In the genomic region with DNA sequence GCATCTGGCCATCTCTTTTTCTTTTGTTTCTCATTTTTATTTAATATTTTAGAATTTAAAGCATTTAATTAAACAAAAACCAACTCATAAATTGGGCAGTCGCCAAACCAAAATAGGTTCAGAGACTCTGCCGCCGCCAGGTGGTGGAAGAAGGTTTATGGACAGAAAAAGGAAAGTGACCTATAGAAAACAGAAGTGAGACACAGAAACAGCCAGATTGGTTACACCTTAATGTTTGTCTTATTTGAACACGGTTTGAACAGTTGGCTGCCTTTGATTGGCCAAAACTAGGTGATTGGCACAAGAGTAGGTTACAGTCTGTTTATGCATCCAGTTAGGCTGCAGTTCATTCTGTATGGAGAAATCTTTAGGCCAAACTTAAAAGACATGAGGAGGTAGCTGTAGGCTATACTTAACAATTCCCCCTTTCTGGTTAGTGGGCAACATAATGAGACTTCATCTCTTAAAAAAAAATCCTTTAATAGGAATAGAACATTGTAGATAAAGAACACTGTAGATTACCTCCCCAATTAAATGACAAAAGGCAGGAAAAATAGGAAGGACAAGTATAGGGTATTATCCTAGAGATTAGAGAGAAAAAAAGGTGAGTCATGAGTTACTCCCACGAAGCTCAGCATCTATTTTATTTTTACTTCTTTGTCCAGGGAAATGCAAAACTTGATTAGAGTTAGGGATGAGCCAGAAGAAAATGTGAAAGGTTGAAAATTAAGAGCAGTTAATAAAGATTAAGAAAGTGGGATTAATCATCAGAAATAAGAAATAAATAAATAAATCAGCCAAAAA, we compare ENCODE assay signal across 1 cellular context.
TF ChIP-seq lines count a peak whose summit lies in the region.

No MANE protein-coding gene starts in this region.

TF ChIP-seq in K562, 482 proteins besides CTCF, POLR2A, EP300 and RAD21 (continued from another document and continues in another):
- TF ChIP-seq, protein P1, sequence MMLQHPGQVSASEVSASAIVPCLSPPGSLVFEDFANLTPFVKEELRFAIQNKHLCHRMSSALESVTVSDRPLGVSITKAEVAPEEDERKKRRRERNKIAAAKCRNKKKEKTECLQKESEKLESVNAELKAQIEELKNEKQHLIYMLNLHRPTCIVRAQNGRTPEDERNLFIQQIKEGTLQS (IDR thresholded peaks at IDR 0.05) = peak; percentile 27; the same call in 1 of the 2 replicates
- TF ChIP-seq, protein P1 (CRISPR knock-in tag; conservative IDR thresholded peaks at IDR 0.05) = no peak
- TF ChIP-seq PHF21A (IDR thresholded peaks at IDR 0.05; ENCODE audit: borderline replicate concordance, low read depth) (no peak), SREBF1 (IDR thresholded peaks at IDR 0.05; ENCODE audit: borderline replicate concordance, low read depth, low read length) (no peak), TAL1 (IDR thresholded peaks at IDR 0.05) (no peak), JUND (IDR thresholded peaks at IDR 0.05; ENCODE audit: borderline replicate concordance, low read depth, low read length) (peak; percentile 42; the same call in 1 of the 2 replicates), JUND (tag; IDR thresholded peaks at IDR 0.05; ENCODE audit: borderline replicate concordance, low read depth, low read length) (0 out of 3 replicates have a peak, but pooled peaks have one; percentile 35), POLR2H (tag; IDR thresholded peaks at IDR 0.05; ENCODE audit: low read depth) (no peak), SP2 (IDR thresholded peaks at IDR 0.05; ENCODE audit: extremely low read depth, low read depth, low read length, poor library complexity, severe bottlenecking) (no peak), ZNF263 (CRISPR knock-in tag; IDR thresholded peaks at IDR 0.05; ENCODE audit: borderline replicate concordance) (no peak), SMARCA4 (IDR thresholded peaks at IDR 0.05) (0 out of 2 replicates have a peak, but pooled peaks have one; percentile 29), NUFIP1 (IDR thresholded peaks at IDR 0.05; ENCODE audit: partially characterized antibody) (no peak), FOSL1 (tag; conservative IDR thresholded peaks at IDR 0.05) (peak; percentile 80), FOXM1 (IDR thresholded peaks at IDR 0.05; ENCODE audit: low read depth) (peak; percentile 91), FOXM1 (CRISPR knock-in tag; IDR thresholded peaks at IDR 0.05; ENCODE audit: low read depth) (no peak), NONO (IDR thresholded peaks at IDR 0.05; ENCODE audit: low read depth in 2 of 2, low read length in 1 of 2) (no peak), ZNF316 (IDR thresholded peaks at IDR 0.05) (peak; percentile 32; the same call in 1 of the 2 replicates), ARID1B (IDR thresholded peaks at IDR 0.05) (no peak), ZBTB2 (IDR thresholded peaks at IDR 0.05) (no peak), KDM1A (IDR thresholded peaks at IDR 0.05) (no peak), TAF1 (IDR thresholded peaks at IDR 0.05; ENCODE audit: control insufficient read depth, extremely low read depth, insufficient read depth, low read length, severe bottlenecking) (no peak), EP400 (IDR thresholded peaks at IDR 0.05) (no peak), SETDB1 (IDR thresholded peaks at IDR 0.05; ENCODE audit: low read length) (no peak), CHD4 (IDR thresholded peaks at IDR 0.05; ENCODE audit: insufficient read depth, insufficient replicate concordance, low read depth, low read length, poor library complexity, severe bottlenecking) (no peak), PKNOX1 (IDR thresholded peaks at IDR 0.05) (peak; percentile 89), HCFC1 (IDR thresholded peaks at IDR 0.05; ENCODE audit: low read depth, low read length) (no peak), E2F3 (CRISPR knock-in tag; IDR thresholded peaks at IDR 0.05) (no peak), GMEB1 (CRISPR knock-in tag; IDR thresholded peaks at IDR 0.05) (no peak), ZNF324 (CRISPR knock-in tag; IDR thresholded peaks at IDR 0.05) (no peak), RBBP5 (IDR thresholded peaks at IDR 0.05; ENCODE audit: borderline replicate concordance, insufficient read depth, low read length, poor library complexity, severe bottlenecking) (no peak), POLR3G (IDR thresholded peaks at IDR 0.05; ENCODE audit: extremely low read depth, insufficient read length, insufficient replicate concordance) (no peak), FOXJ3 (CRISPR knock-in tag; IDR thresholded peaks at IDR 0.05) (no peak), SOX6 (IDR thresholded peaks at IDR 0.05) (0 out of 2 replicates have a peak, but pooled peaks have one; percentile 31), SMC3 (conservative IDR thresholded peaks at IDR 0.05; ENCODE audit: insufficient read depth, low read depth, low read length) (no peak), GABPA (tag; conservative IDR thresholded peaks at IDR 0.05; ENCODE audit: low read depth) (no peak), MBD1 (CRISPR knock-in tag; IDR thresholded peaks at IDR 0.05) (no peak), BRD9 (IDR thresholded peaks at IDR 0.05; ENCODE audit: low read depth, partially characterized antibody) (no peak), SMARCE1 (IDR thresholded peaks at IDR 0.05) (no peak; the same call in 1 of the 2 replicates)
- TF ChIP-seq, protein P2, sequence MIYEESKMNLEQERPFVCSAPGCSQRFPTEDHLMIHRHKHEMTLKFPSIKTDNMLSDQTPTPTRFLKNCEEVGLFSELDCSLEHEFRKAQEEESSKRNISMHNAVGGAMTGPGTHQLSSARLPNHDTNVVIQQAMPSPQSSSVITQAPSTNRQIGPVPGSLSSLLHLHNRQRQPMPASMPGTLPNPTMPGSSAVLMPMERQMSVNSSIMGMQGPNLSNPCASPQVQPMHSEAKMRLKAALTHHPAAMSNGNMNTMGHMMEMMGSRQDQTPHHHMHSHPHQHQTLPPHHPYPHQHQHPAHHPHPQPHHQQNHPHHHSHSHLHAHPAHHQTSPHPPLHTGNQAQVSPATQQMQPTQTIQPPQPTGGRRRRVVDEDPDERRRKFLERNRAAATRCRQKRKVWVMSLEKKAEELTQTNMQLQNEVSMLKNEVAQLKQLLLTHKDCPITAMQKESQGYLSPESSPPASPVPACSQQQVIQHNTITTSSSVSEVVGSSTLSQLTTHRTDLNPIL (CRISPR knock-in tag; IDR thresholded peaks at IDR 0.05) = no peak
- TF ChIP-seq, protein P3, sequence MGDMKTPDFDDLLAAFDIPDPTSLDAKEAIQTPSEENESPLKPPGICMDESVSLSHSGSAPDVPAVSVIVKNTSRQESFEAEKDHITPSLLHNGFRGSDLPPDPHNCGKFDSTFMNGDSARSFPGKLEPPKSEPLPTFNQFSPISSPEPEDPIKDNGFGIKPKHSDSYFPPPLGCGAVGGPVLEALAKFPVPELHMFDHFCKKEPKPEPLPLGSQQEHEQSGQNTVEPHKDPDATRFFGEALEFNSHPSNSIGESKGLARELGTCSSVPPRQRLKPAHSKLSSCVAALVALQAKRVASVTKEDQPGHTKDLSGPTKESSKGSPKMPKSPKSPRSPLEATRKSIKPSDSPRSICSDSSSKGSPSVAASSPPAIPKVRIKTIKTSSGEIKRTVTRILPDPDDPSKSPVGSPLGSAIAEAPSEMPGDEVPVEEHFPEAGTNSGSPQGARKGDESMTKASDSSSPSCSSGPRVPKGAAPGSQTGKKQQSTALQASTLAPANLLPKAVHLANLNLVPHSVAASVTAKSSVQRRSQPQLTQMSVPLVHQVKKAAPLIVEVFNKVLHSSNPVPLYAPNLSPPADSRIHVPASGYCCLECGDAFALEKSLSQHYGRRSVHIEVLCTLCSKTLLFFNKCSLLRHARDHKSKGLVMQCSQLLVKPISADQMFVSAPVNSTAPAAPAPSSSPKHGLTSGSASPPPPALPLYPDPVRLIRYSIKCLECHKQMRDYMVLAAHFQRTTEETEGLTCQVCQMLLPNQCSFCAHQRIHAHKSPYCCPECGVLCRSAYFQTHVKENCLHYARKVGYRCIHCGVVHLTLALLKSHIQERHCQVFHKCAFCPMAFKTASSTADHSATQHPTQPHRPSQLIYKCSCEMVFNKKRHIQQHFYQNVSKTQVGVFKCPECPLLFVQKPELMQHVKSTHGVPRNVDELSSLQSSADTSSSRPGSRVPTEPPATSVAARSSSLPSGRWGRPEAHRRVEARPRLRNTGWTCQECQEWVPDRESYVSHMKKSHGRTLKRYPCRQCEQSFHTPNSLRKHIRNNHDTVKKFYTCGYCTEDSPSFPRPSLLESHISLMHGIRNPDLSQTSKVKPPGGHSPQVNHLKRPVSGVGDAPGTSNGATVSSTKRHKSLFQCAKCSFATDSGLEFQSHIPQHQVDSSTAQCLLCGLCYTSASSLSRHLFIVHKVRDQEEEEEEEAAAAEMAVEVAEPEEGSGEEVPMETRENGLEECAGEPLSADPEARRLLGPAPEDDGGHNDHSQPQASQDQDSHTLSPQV (IDR thresholded peaks at IDR 0.05) = no peak
- TF ChIP-seq, protein P4, sequence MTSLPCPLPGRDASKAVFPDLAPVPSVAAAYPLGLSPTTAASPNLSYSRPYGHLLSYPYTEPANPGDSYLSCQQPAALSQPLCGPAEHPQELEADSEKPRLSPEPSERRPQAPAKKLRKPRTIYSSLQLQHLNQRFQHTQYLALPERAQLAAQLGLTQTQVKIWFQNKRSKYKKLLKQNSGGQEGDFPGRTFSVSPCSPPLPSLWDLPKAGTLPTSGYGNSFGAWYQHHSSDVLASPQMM (CRISPR knock-in tag; IDR thresholded peaks at IDR 0.05) = no peak
- TF ChIP-seq, protein P5, sequence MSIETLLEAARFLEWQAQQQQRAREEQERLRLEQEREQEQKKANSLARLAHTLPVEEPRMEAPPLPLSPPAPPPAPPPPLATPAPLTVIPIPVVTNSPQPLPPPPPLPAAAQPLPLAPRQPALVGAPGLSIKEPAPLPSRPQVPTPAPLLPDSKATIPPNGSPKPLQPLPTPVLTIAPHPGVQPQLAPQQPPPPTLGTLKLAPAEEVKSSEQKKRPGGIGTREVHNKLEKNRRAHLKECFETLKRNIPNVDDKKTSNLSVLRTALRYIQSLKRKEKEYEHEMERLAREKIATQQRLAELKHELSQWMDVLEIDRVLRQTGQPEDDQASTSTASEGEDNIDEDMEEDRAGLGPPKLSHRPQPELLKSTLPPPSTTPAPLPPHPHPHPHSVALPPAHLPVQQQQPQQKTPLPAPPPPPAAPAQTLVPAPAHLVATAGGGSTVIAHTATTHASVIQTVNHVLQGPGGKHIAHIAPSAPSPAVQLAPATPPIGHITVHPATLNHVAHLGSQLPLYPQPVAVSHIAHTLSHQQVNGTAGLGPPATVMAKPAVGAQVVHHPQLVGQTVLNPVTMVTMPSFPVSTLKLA (conservative IDR thresholded peaks at IDR 0.05) = no peak
- TF ChIP-seq, protein P6, sequence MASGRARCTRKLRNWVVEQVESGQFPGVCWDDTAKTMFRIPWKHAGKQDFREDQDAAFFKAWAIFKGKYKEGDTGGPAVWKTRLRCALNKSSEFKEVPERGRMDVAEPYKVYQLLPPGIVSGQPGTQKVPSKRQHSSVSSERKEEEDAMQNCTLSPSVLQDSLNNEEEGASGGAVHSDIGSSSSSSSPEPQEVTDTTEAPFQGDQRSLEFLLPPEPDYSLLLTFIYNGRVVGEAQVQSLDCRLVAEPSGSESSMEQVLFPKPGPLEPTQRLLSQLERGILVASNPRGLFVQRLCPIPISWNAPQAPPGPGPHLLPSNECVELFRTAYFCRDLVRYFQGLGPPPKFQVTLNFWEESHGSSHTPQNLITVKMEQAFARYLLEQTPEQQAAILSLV (tag; IDR thresholded peaks at IDR 0.05) = no peak
- TF ChIP-seq, protein P7, sequence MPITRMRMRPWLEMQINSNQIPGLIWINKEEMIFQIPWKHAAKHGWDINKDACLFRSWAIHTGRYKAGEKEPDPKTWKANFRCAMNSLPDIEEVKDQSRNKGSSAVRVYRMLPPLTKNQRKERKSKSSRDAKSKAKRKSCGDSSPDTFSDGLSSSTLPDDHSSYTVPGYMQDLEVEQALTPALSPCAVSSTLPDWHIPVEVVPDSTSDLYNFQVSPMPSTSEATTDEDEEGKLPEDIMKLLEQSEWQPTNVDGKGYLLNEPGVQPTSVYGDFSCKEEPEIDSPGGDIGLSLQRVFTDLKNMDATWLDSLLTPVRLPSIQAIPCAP (CRISPR knock-in tag; IDR thresholded peaks at IDR 0.05; ENCODE audit: borderline replicate concordance) = no peak
